Comparison of ENCODE assay signal across 9 cellular contexts in genomic region chr1:177913762-177914540, GRCh38. TPM values are rescaled to one million over a fixed set of nuclear protein-coding genes. Genes with fewer than 3 reads are reported as not detected.
DNase-seq lines count a peak whose midpoint lies in the region; ATAC-seq, FAIRE-seq and TF ChIP-seq lines count a peak whose summit lies in the region.
"Had no signal": no experiment of that assay in that cellular context is flagged by ENCODE, and none has a peak within 500 bp of the region (broad histone marks: within the 10 kb centered on the region; RNA-seq: fewer than 3 reads in every experiment).

No MANE protein-coding gene starts in this region.

- H3K36me3 Mint-ChIP-seq in immature natural killer cell: no peaks in the 10 kb centered on the region
- H3K36me3 Mint-ChIP-seq: activated CD4-positive, alpha-beta memory T cell treated with anti-CD3 and anti-CD28 coated beads for 36 hours had no signal

- H3K9ac ChIP-seq in mammary epithelial cell (ENCODE audit: insufficient read depth, low read length) (no peak overlapping the region), neural cell (ENCODE audit: low read length) (no peak overlapping the region)

- no peak overlapping the region for H3K27ac Mint-ChIP-seq in immature natural killer cell
- H3K27ac Mint-ChIP-seq: activated CD4-positive, alpha-beta memory T cell treated with anti-CD3 and anti-CD28 coated beads for 36 hours had no signal

- TF ChIP-seq EP300 in neural cell (conservative IDR thresholded peaks at IDR 0.05; ENCODE audit: poor library complexity, severe bottlenecking): no peak

- H3K27ac ChIP-seq in mammary epithelial cell (ENCODE audit: insufficient read depth, low read depth, low read length) (no peak overlapping the region), neural cell (ENCODE audit: low read length) (no peak overlapping the region)

- TF ChIP-seq RAD21 in neural cell (conservative IDR thresholded peaks at IDR 0.05): peak; percentile 61

- H3K9me3 Mint-ChIP-seq in immature natural killer cell: peaks cover 0 to 2% (median 0%) of the 10 kb centered on the region in 6 donors
- H3K9me3 Mint-ChIP-seq: activated CD4-positive, alpha-beta memory T cell treated with anti-CD3 and anti-CD28 coated beads for 36 hours had no signal

- H4K20me1 ChIP-seq in mammary epithelial cell (ENCODE audit: insufficient read depth, low read length) (no peaks in the 10 kb centered on the region), neural cell (ENCODE audit: insufficient read depth) (no peaks in the 10 kb centered on the region)

- TF ChIP-seq CTCF in mammary epithelial cell (conservative IDR thresholded peaks at IDR 0.05 in 1 of 2, IDR thresholded peaks at IDR 0.05 in 1 of 2; ENCODE audit: extremely low read depth in 1 of 2, insufficient read depth in 1 of 2, low read depth in 1 of 2, low read length in 2 of 2) (peak; percentile 68 to 79), neural cell (IDR thresholded peaks at IDR 0.05; ENCODE audit: poor library complexity, severe bottlenecking) (peak; percentile 49)

- WGBS in mammary epithelial cell (ENCODE audit: low coverage, missing lambda C conversion rate): 63% methylated on average over 4 of the region's 4 CpGs

- CTCF ChIA-PET in mammary epithelial cell (lab: Charles Lee; ENCODE audit: low non-redundant PET): interaction anchor here (0.5 to 0.7 kb wide), 6 partner anchors 11 to 965 kb away, joined by 3 to 5 read pairs (median 4); no protein-coding TSS in a partner anchor

- no peaks in the 10 kb centered on the region for H3K79me2 ChIP-seq in mammary epithelial cell (ENCODE audit: insufficient read depth, low read length)
- H3K79me2 ChIP-seq in neural cell (replicated peaks; ENCODE audit: insufficient read depth, low read length): no peaks in the 10 kb centered on the region

- peaks cover 31% of the 10 kb centered on the region for H3K4me1 ChIP-seq in mammary epithelial cell (ENCODE audit: insufficient read depth, low read length)

- no peaks in the 10 kb centered on the region for H3F3A ChIP-seq in neural cell (ENCODE audit: insufficient read depth, low read length, poor library complexity, severe bottlenecking)

- DNase-seq in ELF-1 (ENCODE audit: low read depth, low spot score) (peak; percentile 14), NCI-H1694 treated with DMSO at 0.1 percent for 48 hours (lab: John Stamatoyannopoulos, UW) (peak; percentile 52), mammary epithelial cell (peak; percentile 32), immature natural killer cell (no peak), frontal cortex (ENCODE audit: low spot score in 2 of 2) (no peak)
- no peak for DNase-seq in stimulated activated CD4-positive, alpha-beta T cell treated with anti-CD3 and anti-CD28 coated beads, Interleukin-4, amount 100 ng/mL, for 24 hours
- DNase-seq: activated CD4-positive, alpha-beta memory T cell treated with anti-CD3 and anti-CD28 coated beads for 36 hours had no signal

- H3K4me2 ChIP-seq in mammary epithelial cell (ENCODE audit: insufficient read depth, low read depth, low read length): no peak overlapping the region
- no peak overlapping the region for H3K4me2 ChIP-seq in neural cell (ENCODE audit: low read length)

- no peaks in the 10 kb centered on the region for H3K27me3 ChIP-seq in mammary epithelial cell (ENCODE audit: insufficient read depth, low read length)
- no peaks in the 10 kb centered on the region for H3K27me3 ChIP-seq in neural cell (ENCODE audit: insufficient read depth, low read depth, low read length)

- no peak overlapping the region for H2AFZ ChIP-seq in mammary epithelial cell (ENCODE audit: low read depth, low read length)
- H2AFZ ChIP-seq in neural cell (ENCODE audit: low read depth, low read length): no peak overlapping the region

- ATAC-seq in HG03196 (IDR thresholded peaks at IDR 0.05; ENCODE audit: unreplicated experiment): no peak

- peaks cover 0 to 2% (median 0%) of the 10 kb centered on the region in 3 donors for H3K27me3 Mint-ChIP-seq in immature natural killer cell (ENCODE audit: low read depth in 3 of 3)
- H3K27me3 Mint-ChIP-seq: activated CD4-positive, alpha-beta memory T cell treated with anti-CD3 and anti-CD28 coated beads for 36 hours had no signal

- in situ Hi-C loops in mammary epithelial cell (cut with MboI; ENCODE audit: low sequenced_read_pairs in 2 of 2): loop anchor here in 1 of 2 donors (25.0 kb wide), 1 partner anchor 727 kb away; no protein-coding TSS in a partner anchor

- intact Hi-C loops in mammary epithelial cell (cut with micrococcal nuclease): loop anchor here (1.0 to 10.0 kb wide), 7 partner anchors 33 to 1017 kb away; no protein-coding TSS in a partner anchor

- no peak for FAIRE-seq in frontal cortex (lab: Jason Lieb, UNC)

- H3K9me3 ChIP-seq in mammary epithelial cell (replicated peaks; ENCODE audit: insufficient read depth, low read length) (no peaks in the 10 kb centered on the region), neural cell (ENCODE audit: low read length) (no peaks in the 10 kb centered on the region)

- no peak overlapping the region for H3K4me3 Mint-ChIP-seq in immature natural killer cell
- H3K4me3 Mint-ChIP-seq: activated CD4-positive, alpha-beta memory T cell treated with anti-CD3 and anti-CD28 coated beads for 36 hours had no signal

- dilution Hi-C loops in mammary epithelial cell (cut with HindIII; ENCODE audit: low sequenced_read_pairs): loop anchor here (25.0 kb wide), 1 partner anchor 1002 kb away; no protein-coding TSS in a partner anchor

- H3K4me3 ChIP-seq in mammary epithelial cell (replicated peaks in 1 of 3; ENCODE audit: insufficient read depth in 1 of 3, low read depth in 2 of 3, low read length in 3 of 3) (no peak overlapping the region), neural cell (ENCODE audit: low read length) (no peak overlapping the region)

- BruUV-seq in mammary epithelial cell (replicated peaks; lab: Mats Ljungman, UMichigan): no TSS peak

- no peaks in the 10 kb centered on the region for H3K4me1 Mint-ChIP-seq in immature natural killer cell

- no peaks in the 10 kb centered on the region for H3K36me3 ChIP-seq in mammary epithelial cell (ENCODE audit: insufficient read depth, low read length)
- H3K36me3 ChIP-seq in neural cell (ENCODE audit: insufficient read depth, low read length): no peaks in the 10 kb centered on the region

- H3K9me2 ChIP-seq in neural cell (ENCODE audit: insufficient read depth, low read length): no peaks in the 10 kb centered on the region

TF ChIP-seq in neural cell, 6 proteins besides CTCF, POLR2A, EP300 and RAD21:
- TF ChIP-seq TAF1 (IDR thresholded peaks at IDR 0.05; ENCODE audit: low read depth) (no peak), EZH2 (IDR thresholded peaks at IDR 0.05; ENCODE audit: borderline replicate concordance, insufficient read depth, low read length, poor library complexity, severe bottlenecking) (no peak), REST (IDR thresholded peaks at IDR 0.05; ENCODE audit: borderline replicate concordance) (no peak), SMC3 (conservative IDR thresholded peaks at IDR 0.05; ENCODE audit: poor library complexity) (peak; percentile 65), MXI1 (conservative IDR thresholded peaks at IDR 0.05; ENCODE audit: poor library complexity, severe bottlenecking) (no peak)

RNA-seq across cellular contexts. Expression of gene SEC16B, which starts 55.9 kb away (rescaled TPM):
- total RNA-seq in mammary epithelial cell: under 1 TPM in 1 of 2 donors, not detected in 1; 0.83 TPM
- 0.99 TPM for polyA plus RNA-seq in mammary epithelial cell
- polyA minus RNA-seq in mammary epithelial cell: 0.93 TPM
- 0.78 and 2.1 TPM in 2 replicates for polyA plus RNA-seq in neural cell
- 0.24 and 1.9 TPM in 2 replicates for polyA minus RNA-seq in neural cell
- under 1 TPM in 1 of 3 donors, not detected in 2; 0.21 TPM for polyA plus RNA-seq in immature natural killer cell
- total RNA-seq in frontal cortex: not detected
- total RNA-seq: activated CD4-positive, alpha-beta memory T cell treated with anti-CD3 and anti-CD28 coated beads for 36 hours had no signal

Comparison
In these comparisons a context has a peak if more than half of its experiments do, and no peak if none do; other contexts are left out.
1. DNase-seq: peak in ELF-1 (single experiment), NCI-H1694 treated with DMSO at 0.1 percent for 48 hours (single experiment) and mammary epithelial cell (single experiment); none in immature natural killer cell (0 of 3), stimulated activated CD4-positive, alpha-beta T cell treated with anti-CD3 and anti-CD28 coated beads, Interleukin-4, amount 100 ng/mL, for 24 hours (single experiment) and frontal cortex (0 of 2).